8 cellular contexts compared by ENCODE assay signal in the genomic region with DNA sequence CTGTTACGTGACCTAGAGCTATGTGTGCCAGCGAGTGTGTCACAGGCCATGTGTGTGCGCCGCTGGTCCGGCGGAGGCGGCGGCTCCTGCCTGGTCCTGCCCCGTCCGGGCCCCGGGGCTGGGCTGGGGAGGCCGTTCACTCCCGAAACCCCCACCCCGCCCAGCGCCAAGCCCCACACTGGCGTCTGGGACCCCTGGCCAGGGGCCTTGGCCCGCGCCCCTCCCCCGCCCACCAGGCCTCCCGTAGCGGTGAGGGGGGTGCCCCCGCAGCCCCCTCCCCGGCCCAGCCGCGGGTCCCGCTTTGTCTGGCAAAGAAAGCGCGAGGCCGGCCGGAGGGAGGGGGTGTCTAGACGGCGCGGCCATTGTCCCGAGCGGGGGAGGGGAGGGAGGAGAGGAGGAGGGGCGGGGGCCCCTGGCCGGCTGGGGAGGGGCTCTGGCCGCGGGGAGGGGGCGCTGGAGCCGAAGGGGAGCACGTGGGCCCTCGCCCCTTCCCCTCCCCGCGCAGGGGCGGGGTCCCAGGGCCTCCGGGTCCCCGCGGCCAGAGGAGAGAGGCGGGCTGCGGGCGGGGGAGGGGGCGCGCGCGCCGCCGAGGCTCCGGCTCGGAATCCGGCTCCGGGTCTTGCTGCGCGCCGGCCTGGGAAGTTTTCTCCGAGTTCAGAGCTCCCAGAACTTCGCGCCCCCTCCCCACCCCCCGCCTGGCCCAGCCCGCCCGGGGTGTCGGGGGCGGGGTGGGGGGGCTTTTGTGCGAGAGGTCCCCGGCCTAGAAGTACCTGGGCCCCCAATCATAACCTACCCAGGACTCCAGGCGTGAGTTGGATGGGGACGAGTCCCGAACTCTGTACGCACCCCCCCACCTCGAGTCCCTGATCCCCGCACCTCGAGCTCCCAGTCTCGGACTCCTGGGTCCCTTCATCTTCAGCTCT. TPM values are rescaled to one million over a fixed set of nuclear protein-coding genes. Genes with fewer than 3 reads are reported as not detected.
A peak's percentile ranks its signal among the peaks of the same experiment; 100 is the strongest.
DNase-seq lines count a peak whose midpoint lies in the region; ATAC-seq, FAIRE-seq and TF ChIP-seq lines count a peak whose summit lies in the region.

No MANE protein-coding gene starts in this region.

- no peak for DNase-seq in activated T-cell treated with anti-CD3 and anti-CD28 coated beads, Interleukin-2, amount 50 U/mL, for 72 hours
- DNase-seq in activated T-cell treated with anti-CD3 and anti-CD28 coated beads, Interleukin-2, amount 50 U/mL, for 1 hour, result no peak
- DNase-seq in bronchial epithelial cell (ENCODE audit: low read depth), result peak; percentile 47
- DNase-seq in lower leg skin (ENCODE audit: low spot score in 2 of 2), result no peak
- DNase-seq in uterus, result no peak
- no peak for DNase-seq in activated CD4-positive, alpha-beta T cell treated with anti-CD3 and anti-CD28 coated beads, Interleukin-2, amount 50 U/mL, for 1 hour
- no peak for DNase-seq in activated naive CD4-positive, alpha-beta T cell (lab: John Stamatoyannopoulos, UW)

- TF ChIP-seq CTCF in bronchial epithelial cell (IDR thresholded peaks at IDR 0.05; ENCODE audit: insufficient read depth, low read length, severe bottlenecking) (no peak), lower leg skin (IDR thresholded peaks at IDR 0.05) (no peak), uterus (IDR thresholded peaks at IDR 0.05) (no peak)

- intact Hi-C loops in lower leg skin (cut with DNase I; ENCODE audit: low total_unique reads), result no loop called here
- intact Hi-C loops in uterus (cut with DNase I; ENCODE audit: low total_unique reads), result loop anchor here (10.0 kb wide), 1 partner anchor 55 kb away; no protein-coding TSS in a partner anchor

- peaks cover 0 to 5% of the 10 kb centered on the region in 2 donors for H3K36me3 Mint-ChIP-seq in activated T-cell treated with anti-CD3 and anti-CD28 coated beads, Interleukin-2, amount 50 U/mL, for 72 hours (ENCODE audit: insufficient read depth in 2 of 2)

- TF ChIP-seq POLR2A in lower leg skin (IDR thresholded peaks at IDR 0.05) (no peak), uterus (IDR thresholded peaks at IDR 0.05) (no peak)

- no peaks in the 10 kb centered on the region for H3K27me3 ChIP-seq in bronchial epithelial cell (ENCODE audit: control insufficient read depth, insufficient read depth, low read length)
- H3K27me3 ChIP-seq in uterus, result no peaks in the 10 kb centered on the region

- H3K27me3 Mint-ChIP-seq in activated T-cell treated with anti-CD3 and anti-CD28 coated beads, Interleukin-2, amount 50 U/mL, for 72 hours (ENCODE audit: low read depth), result peaks cover 56% of the 10 kb centered on the region

- no peaks in the 10 kb centered on the region for H3K9me3 Mint-ChIP-seq in activated T-cell treated with anti-CD3 and anti-CD28 coated beads, Interleukin-2, amount 50 U/mL, for 72 hours

- H3K4me3 ChIP-seq in bronchial epithelial cell (ENCODE audit: low read depth, low read length), result peak overlapping the region; percentile 93
- peak overlapping the region; percentile 50 for H3K4me3 ChIP-seq in lower leg skin (ENCODE audit: low read depth, poor library complexity, severe bottlenecking)
- H3K4me3 ChIP-seq in uterus, result peak overlapping the region; percentile 32 to 55

- H3K27ac ChIP-seq in uterus, result peak overlapping the region; percentile 67 to 86

- H3K36me3 ChIP-seq in bronchial epithelial cell (ENCODE audit: control insufficient read depth, insufficient read depth, low read length) (peaks cover 16% of the 10 kb centered on the region), uterus (no peaks in the 10 kb centered on the region)

- peaks cover 5% of the 10 kb centered on the region for H3K4me1 Mint-ChIP-seq in activated T-cell treated with anti-CD3 and anti-CD28 coated beads, Interleukin-2, amount 50 U/mL, for 72 hours (ENCODE audit: low read depth)

- FAIRE-seq in bronchial epithelial cell (lab: Jason Lieb, UNC), result no peak

- no peak for ATAC-seq in activated T-cell treated with anti-CD3 and anti-CD28 coated beads, Interleukin-2, amount 50 U/mL, for 72 hours (replicated peaks in 1 of 2)
- no peak for ATAC-seq in GM21786 (IDR thresholded peaks at IDR 0.05; ENCODE audit: unreplicated experiment)

- H3K9me3 ChIP-seq in uterus, result no peaks in the 10 kb centered on the region

- WGBS in lower leg skin, 2 donors, result 6 to 9% methylated on average over 14 to 31 of the region's 83 CpGs

- H3K4me1 ChIP-seq in uterus, result peaks cover 0 to 16% of the 10 kb centered on the region in 2 donors

- no peak overlapping the region for H3K27ac Mint-ChIP-seq in activated T-cell treated with anti-CD3 and anti-CD28 coated beads, Interleukin-2, amount 50 U/mL, for 72 hours

- H3K4me3 Mint-ChIP-seq in activated T-cell treated with anti-CD3 and anti-CD28 coated beads, Interleukin-2, amount 50 U/mL, for 72 hours, result peak overlapping the region; percentile 48 to 71

RNA-seq across cellular contexts. Expression of a gene that starts 0.9 kb away (rescaled TPM):
- total RNA-seq in activated T-cell treated with anti-CD3 and anti-CD28 coated beads, Interleukin-2, amount 50 U/mL, for 72 hours, result under 1 TPM; 0.02 TPM
- total RNA-seq in bronchial epithelial cell, result 53.2 and 140 TPM in 2 replicates
- 100 to 1,000 TPM; 215 to 332 (median 251) TPM for total RNA-seq in lower leg skin
- total RNA-seq in uterus, result 100 to 1,000 TPM in 2 of 4 donors, 10 to 100 TPM in 1, 1 to 10 TPM in 1; 9.4 to 166 (median 96.9) TPM

RNA-seq across cellular contexts. Expression of a gene that starts 32.3 kb away (rescaled TPM):
- total RNA-seq in activated T-cell treated with anti-CD3 and anti-CD28 coated beads, Interleukin-2, amount 50 U/mL, for 72 hours, result under 1 TPM; 0.16 to 0.62 TPM
- total RNA-seq in bronchial epithelial cell (0.53 and 1.2 TPM in 2 replicates), lower leg skin (100 to 1,000 TPM in 1 of 4 donors, 10 to 100 TPM in 3; 74.6 to 138 (median 88.9) TPM), uterus (under 1 TPM in 2 of 4 donors, not detected in 2; 0.35 to 0.64 TPM)

Comparison
In these comparisons a context has a peak if more than half of its experiments do, and no peak if none do; other contexts are left out.
1. RNA of a gene that starts 0.9 kb away (total RNA-seq): 215 to 332 TPM in lower leg skin, 9.4 to 166 TPM in uterus and 53.2 to 140 TPM in bronchial epithelial cell; 0.02 TPM in activated T-cell treated with anti-CD3 and anti-CD28 coated beads, Interleukin-2, amount 50 U/mL, for 72 hours; every median in the first group is over 10 times any median in the second.
2. RNA of a gene that starts 32.3 kb away (total RNA-seq): 74.6 to 138 TPM in lower leg skin; 0.16 to 0.62 TPM in activated T-cell treated with anti-CD3 and anti-CD28 coated beads, Interleukin-2, amount 50 U/mL, for 72 hours, 0.53 to 1.2 TPM in bronchial epithelial cell and 0.35 to 0.64 TPM in uterus; every median in the first group is over 10 times any median in the second.
3. Peak in every context shown above with its lines, with median percentiles within 50 percentile points of each other: H3K4me3 ChIP-seq.